In the genomic region with DNA sequence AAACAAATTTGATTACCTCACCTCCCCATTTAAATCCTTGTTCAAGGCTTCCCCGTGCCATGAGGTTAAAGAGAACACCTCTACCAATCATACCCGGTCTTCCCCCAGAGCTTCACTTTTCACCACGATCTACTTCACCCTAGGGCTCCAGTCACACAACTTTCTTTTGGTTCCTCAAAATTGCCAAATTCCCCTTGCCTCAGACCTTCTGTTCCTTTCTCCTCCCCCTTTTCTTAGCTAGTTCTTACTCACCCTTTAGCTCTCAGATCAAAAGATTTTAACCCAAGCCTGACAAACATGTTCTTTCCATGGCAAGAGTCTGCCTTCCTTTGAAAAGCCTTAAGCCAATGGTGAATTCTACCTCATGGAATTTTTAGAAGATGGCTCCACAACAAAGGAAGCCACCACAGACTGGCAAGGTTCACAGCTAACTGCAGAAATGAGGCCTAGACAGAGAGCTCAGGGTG, we compare ENCODE assay signal across 1 cellular context.
TF ChIP-seq lines count a peak whose summit lies in the region.

No MANE protein-coding gene starts in this region.

TF ChIP-seq in GM12878, 131 proteins besides CTCF, POLR2A, EP300 and RAD21 (continued from another document and continues in another):
- TF ChIP-seq, protein P1, sequence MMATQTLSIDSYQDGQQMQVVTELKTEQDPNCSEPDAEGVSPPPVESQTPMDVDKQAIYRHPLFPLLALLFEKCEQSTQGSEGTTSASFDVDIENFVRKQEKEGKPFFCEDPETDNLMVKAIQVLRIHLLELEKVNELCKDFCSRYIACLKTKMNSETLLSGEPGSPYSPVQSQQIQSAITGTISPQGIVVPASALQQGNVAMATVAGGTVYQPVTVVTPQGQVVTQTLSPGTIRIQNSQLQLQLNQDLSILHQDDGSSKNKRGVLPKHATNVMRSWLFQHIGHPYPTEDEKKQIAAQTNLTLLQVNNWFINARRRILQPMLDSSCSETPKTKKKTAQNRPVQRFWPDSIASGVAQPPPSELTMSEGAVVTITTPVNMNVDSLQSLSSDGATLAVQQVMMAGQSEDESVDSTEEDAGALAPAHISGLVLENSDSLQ (IDR thresholded peaks at IDR 0.05): peak; percentile 44
- peak; percentile 90 to 92 for TF ChIP-seq BHLHE40 (IDR thresholded peaks at IDR 0.05; ENCODE audit: borderline replicate concordance in 1 of 2, low read depth in 2 of 2, low read length in 1 of 2)
- peak; percentile 73; the same call in 1 of the 2 replicates for TF ChIP-seq GATAD2B (conservative IDR thresholded peaks at IDR 0.05; ENCODE audit: low read depth)
- TF ChIP-seq TCF3 (IDR thresholded peaks at IDR 0.05; ENCODE audit: borderline replicate concordance, insufficient read depth, low read depth, low read length): no peak
- TF ChIP-seq ZSCAN29 (IDR thresholded peaks at IDR 0.05): no peak
- peak; percentile 100 for TF ChIP-seq IKZF2 (IDR thresholded peaks at IDR 0.05)
- TF ChIP-seq, protein P2, sequence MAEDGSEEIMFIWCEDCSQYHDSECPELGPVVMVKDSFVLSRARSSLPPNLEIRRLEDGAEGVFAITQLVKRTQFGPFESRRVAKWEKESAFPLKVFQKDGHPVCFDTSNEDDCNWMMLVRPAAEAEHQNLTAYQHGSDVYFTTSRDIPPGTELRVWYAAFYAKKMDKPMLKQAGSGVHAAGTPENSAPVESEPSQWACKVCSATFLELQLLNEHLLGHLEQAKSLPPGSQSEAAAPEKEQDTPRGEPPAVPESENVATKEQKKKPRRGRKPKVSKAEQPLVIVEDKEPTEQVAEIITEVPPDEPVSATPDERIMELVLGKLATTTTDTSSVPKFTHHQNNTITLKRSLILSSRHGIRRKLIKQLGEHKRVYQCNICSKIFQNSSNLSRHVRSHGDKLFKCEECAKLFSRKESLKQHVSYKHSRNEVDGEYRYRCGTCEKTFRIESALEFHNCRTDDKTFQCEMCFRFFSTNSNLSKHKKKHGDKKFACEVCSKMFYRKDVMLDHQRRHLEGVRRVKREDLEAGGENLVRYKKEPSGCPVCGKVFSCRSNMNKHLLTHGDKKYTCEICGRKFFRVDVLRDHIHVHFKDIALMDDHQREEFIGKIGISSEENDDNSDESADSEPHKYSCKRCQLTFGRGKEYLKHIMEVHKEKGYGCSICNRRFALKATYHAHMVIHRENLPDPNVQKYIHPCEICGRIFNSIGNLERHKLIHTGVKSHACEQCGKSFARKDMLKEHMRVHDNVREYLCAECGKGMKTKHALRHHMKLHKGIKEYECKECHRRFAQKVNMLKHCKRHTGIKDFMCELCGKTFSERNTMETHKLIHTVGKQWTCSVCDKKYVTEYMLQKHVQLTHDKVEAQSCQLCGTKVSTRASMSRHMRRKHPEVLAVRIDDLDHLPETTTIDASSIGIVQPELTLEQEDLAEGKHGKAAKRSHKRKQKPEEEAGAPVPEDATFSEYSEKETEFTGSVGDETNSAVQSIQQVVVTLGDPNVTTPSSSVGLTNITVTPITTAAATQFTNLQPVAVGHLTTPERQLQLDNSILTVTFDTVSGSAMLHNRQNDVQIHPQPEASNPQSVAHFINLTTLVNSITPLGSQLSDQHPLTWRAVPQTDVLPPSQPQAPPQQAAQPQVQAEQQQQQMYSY (CRISPR knock-in tag; IDR thresholded peaks at IDR 0.05): no peak
- no peak for TF ChIP-seq SMC3 (IDR thresholded peaks at IDR 0.05; ENCODE audit: borderline replicate concordance, low read length)
- TF ChIP-seq SMARCA5 (IDR thresholded peaks at IDR 0.05): no peak
- TF ChIP-seq FOS (IDR thresholded peaks at IDR 0.05; ENCODE audit: borderline replicate concordance, extremely low read depth, insufficient read length): no peak
- TF ChIP-seq, protein P3, sequence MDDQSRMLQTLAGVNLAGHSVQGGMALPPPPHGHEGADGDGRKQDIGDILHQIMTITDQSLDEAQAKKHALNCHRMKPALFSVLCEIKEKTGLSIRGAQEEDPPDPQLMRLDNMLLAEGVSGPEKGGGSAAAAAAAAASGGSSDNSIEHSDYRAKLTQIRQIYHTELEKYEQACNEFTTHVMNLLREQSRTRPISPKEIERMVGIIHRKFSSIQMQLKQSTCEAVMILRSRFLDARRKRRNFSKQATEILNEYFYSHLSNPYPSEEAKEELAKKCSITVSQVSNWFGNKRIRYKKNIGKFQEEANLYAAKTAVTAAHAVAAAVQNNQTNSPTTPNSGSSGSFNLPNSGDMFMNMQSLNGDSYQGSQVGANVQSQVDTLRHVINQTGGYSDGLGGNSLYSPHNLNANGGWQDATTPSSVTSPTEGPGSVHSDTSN (IDR thresholded peaks at IDR 0.05; ENCODE audit: insufficient replicate concordance, low read depth, low read length): no peak
- peak; percentile 79 for TF ChIP-seq PML (IDR thresholded peaks at IDR 0.05; ENCODE audit: low read length)
- no peak for TF ChIP-seq ZNF384 (IDR thresholded peaks at IDR 0.05; ENCODE audit: borderline replicate concordance, low read depth, low read length)
- TF ChIP-seq MYC (IDR thresholded peaks at IDR 0.05; ENCODE audit: insufficient read depth, insufficient read length, insufficient replicate concordance, low read length, severe bottlenecking): no peak
- TF ChIP-seq ASH2L (IDR thresholded peaks at IDR 0.05; ENCODE audit: borderline replicate concordance, low read depth): no peak
- TF ChIP-seq, protein P4, sequence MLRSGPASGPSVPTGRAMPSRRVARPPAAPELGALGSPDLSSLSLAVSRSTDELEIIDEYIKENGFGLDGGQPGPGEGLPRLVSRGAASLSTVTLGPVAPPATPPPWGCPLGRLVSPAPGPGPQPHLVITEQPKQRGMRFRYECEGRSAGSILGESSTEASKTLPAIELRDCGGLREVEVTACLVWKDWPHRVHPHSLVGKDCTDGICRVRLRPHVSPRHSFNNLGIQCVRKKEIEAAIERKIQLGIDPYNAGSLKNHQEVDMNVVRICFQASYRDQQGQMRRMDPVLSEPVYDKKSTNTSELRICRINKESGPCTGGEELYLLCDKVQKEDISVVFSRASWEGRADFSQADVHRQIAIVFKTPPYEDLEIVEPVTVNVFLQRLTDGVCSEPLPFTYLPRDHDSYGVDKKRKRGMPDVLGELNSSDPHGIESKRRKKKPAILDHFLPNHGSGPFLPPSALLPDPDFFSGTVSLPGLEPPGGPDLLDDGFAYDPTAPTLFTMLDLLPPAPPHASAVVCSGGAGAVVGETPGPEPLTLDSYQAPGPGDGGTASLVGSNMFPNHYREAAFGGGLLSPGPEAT (IDR thresholded peaks at IDR 0.05; ENCODE audit: low read depth): peak; percentile 100
- TF ChIP-seq, protein P5, sequence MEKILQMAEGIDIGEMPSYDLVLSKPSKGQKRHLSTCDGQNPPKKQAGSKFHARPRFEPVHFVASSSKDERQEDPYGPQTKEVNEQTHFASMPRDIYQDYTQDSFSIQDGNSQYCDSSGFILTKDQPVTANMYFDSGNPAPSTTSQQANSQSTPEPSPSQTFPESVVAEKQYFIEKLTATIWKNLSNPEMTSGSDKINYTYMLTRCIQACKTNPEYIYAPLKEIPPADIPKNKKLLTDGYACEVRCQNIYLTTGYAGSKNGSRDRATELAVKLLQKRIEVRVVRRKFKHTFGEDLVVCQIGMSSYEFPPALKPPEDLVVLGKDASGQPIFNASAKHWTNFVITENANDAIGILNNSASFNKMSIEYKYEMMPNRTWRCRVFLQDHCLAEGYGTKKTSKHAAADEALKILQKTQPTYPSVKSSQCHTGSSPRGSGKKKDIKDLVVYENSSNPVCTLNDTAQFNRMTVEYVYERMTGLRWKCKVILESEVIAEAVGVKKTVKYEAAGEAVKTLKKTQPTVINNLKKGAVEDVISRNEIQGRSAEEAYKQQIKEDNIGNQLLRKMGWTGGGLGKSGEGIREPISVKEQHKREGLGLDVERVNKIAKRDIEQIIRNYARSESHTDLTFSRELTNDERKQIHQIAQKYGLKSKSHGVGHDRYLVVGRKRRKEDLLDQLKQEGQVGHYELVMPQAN (conservative IDR thresholded peaks at IDR 0.05): 0 out of 2 replicates have a peak, but pooled peaks have one; percentile 34
- TF ChIP-seq, protein P6, sequence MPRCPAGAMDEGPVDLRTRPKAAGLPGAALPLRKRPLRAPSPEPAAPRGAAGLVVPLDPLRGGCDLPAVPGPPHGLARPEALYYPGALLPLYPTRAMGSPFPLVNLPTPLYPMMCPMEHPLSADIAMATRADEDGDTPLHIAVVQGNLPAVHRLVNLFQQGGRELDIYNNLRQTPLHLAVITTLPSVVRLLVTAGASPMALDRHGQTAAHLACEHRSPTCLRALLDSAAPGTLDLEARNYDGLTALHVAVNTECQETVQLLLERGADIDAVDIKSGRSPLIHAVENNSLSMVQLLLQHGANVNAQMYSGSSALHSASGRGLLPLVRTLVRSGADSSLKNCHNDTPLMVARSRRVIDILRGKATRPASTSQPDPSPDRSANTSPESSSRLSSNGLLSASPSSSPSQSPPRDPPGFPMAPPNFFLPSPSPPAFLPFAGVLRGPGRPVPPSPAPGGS (IDR thresholded peaks at IDR 0.05; ENCODE audit: borderline replicate concordance, insufficient read depth, low read depth, low read length, poor library complexity, severe bottlenecking): peak; percentile 80
- no peak for TF ChIP-seq PAX8 (IDR thresholded peaks at IDR 0.05)
- no peak for TF ChIP-seq SREBF1 (IDR thresholded peaks at IDR 0.05; ENCODE audit: low read length)
- TF ChIP-seq IKZF1 (conservative IDR thresholded peaks at IDR 0.05): peak; percentile 98
- no peak for TF ChIP-seq SIX5 (IDR thresholded peaks at IDR 0.05; ENCODE audit: low read depth, low read length, severe bottlenecking)
- TF ChIP-seq NFXL1 (IDR thresholded peaks at IDR 0.05; ENCODE audit: borderline replicate concordance): no peak
- peak; percentile 93 for TF ChIP-seq IRF4 (IDR thresholded peaks at IDR 0.05; ENCODE audit: low read depth, low read length)
- no peak for TF ChIP-seq HDAC2 (IDR thresholded peaks at IDR 0.05)
- no peak for TF ChIP-seq NR2C2 (IDR thresholded peaks at IDR 0.05; ENCODE audit: borderline replicate concordance, control insufficient read depth, insufficient read length, low read depth)
- peak; percentile 68 for TF ChIP-seq CREB1 (IDR thresholded peaks at IDR 0.05; ENCODE audit: low read depth)
- TF ChIP-seq TCF7 (IDR thresholded peaks at IDR 0.05; ENCODE audit: borderline replicate concordance): peak; percentile 90
- TF ChIP-seq RCOR1 (conservative IDR thresholded peaks at IDR 0.05; ENCODE audit: low read depth, low read length): no peak
- no peak for TF ChIP-seq LARP7 (IDR thresholded peaks at IDR 0.05)
- peak; percentile 90 for TF ChIP-seq CREM (IDR thresholded peaks at IDR 0.05; ENCODE audit: low read depth)
- TF ChIP-seq, protein P7, sequence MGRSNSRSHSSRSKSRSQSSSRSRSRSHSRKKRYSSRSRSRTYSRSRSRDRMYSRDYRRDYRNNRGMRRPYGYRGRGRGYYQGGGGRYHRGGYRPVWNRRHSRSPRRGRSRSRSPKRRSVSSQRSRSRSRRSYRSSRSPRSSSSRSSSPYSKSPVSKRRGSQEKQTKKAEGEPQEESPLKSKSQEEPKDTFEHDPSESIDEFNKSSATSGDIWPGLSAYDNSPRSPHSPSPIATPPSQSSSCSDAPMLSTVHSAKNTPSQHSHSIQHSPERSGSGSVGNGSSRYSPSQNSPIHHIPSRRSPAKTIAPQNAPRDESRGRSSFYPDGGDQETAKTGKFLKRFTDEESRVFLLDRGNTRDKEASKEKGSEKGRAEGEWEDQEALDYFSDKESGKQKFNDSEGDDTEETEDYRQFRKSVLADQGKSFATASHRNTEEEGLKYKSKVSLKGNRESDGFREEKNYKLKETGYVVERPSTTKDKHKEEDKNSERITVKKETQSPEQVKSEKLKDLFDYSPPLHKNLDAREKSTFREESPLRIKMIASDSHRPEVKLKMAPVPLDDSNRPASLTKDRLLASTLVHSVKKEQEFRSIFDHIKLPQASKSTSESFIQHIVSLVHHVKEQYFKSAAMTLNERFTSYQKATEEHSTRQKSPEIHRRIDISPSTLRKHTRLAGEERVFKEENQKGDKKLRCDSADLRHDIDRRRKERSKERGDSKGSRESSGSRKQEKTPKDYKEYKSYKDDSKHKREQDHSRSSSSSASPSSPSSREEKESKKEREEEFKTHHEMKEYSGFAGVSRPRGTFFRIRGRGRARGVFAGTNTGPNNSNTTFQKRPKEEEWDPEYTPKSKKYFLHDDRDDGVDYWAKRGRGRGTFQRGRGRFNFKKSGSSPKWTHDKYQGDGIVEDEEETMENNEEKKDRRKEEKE (IDR thresholded peaks at IDR 0.05): no peak
- TF ChIP-seq, protein P8, sequence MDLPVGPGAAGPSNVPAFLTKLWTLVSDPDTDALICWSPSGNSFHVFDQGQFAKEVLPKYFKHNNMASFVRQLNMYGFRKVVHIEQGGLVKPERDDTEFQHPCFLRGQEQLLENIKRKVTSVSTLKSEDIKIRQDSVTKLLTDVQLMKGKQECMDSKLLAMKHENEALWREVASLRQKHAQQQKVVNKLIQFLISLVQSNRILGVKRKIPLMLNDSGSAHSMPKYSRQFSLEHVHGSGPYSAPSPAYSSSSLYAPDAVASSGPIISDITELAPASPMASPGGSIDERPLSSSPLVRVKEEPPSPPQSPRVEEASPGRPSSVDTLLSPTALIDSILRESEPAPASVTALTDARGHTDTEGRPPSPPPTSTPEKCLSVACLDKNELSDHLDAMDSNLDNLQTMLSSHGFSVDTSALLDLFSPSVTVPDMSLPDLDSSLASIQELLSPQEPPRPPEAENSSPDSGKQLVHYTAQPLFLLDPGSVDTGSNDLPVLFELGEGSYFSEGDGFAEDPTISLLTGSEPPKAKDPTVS (IDR thresholded peaks at IDR 0.05; ENCODE audit: low read depth, low read length): no peak
- TF ChIP-seq SIN3A (IDR thresholded peaks at IDR 0.05; ENCODE audit: low read depth, low read length): no peak
- TF ChIP-seq ZBED1 (IDR thresholded peaks at IDR 0.05; ENCODE audit: borderline replicate concordance): peak; percentile 94
- TF ChIP-seq CBX3 (IDR thresholded peaks at IDR 0.05; ENCODE audit: borderline replicate concordance, low read depth): no peak
- TF ChIP-seq, protein P9, sequence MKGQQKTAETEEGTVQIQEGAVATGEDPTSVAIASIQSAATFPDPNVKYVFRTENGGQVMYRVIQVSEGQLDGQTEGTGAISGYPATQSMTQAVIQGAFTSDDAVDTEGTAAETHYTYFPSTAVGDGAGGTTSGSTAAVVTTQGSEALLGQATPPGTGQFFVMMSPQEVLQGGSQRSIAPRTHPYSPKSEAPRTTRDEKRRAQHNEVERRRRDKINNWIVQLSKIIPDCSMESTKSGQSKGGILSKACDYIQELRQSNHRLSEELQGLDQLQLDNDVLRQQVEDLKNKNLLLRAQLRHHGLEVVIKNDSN (IDR thresholded peaks at IDR 0.05; ENCODE audit: borderline replicate concordance, extremely low read length, insufficient read depth, low read depth, low read length): no peak
- TF ChIP-seq, protein P10, sequence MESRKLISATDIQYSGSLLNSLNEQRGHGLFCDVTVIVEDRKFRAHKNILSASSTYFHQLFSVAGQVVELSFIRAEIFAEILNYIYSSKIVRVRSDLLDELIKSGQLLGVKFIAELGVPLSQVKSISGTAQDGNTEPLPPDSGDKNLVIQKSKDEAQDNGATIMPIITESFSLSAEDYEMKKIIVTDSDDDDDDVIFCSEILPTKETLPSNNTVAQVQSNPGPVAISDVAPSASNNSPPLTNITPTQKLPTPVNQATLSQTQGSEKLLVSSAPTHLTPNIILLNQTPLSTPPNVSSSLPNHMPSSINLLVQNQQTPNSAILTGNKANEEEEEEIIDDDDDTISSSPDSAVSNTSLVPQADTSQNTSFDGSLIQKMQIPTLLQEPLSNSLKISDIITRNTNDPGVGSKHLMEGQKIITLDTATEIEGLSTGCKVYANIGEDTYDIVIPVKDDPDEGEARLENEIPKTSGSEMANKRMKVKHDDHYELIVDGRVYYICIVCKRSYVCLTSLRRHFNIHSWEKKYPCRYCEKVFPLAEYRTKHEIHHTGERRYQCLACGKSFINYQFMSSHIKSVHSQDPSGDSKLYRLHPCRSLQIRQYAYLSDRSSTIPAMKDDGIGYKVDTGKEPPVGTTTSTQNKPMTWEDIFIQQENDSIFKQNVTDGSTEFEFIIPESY (IDR thresholded peaks at IDR 0.05): no peak
- TF ChIP-seq RAD51 (IDR thresholded peaks at IDR 0.05): peak; percentile 61
- TF ChIP-seq TCF12 (IDR thresholded peaks at IDR 0.05; ENCODE audit: low read depth, low read length): peak; percentile 85; the same call in 1 of the 2 replicates
- no peak for TF ChIP-seq RFX5 (IDR thresholded peaks at IDR 0.05; ENCODE audit: low read depth, low read length)
- peak in 1 of 2 experiments; percentile 97; a peak in 2 of 4 replicates for TF ChIP-seq CEBPB (IDR thresholded peaks at IDR 0.05; ENCODE audit: borderline replicate concordance in 1 of 2, low read depth in 2 of 2, low read length in 2 of 2)
